Comparison of ENCODE assay signal across 1 cellular context in the genomic region with DNA sequence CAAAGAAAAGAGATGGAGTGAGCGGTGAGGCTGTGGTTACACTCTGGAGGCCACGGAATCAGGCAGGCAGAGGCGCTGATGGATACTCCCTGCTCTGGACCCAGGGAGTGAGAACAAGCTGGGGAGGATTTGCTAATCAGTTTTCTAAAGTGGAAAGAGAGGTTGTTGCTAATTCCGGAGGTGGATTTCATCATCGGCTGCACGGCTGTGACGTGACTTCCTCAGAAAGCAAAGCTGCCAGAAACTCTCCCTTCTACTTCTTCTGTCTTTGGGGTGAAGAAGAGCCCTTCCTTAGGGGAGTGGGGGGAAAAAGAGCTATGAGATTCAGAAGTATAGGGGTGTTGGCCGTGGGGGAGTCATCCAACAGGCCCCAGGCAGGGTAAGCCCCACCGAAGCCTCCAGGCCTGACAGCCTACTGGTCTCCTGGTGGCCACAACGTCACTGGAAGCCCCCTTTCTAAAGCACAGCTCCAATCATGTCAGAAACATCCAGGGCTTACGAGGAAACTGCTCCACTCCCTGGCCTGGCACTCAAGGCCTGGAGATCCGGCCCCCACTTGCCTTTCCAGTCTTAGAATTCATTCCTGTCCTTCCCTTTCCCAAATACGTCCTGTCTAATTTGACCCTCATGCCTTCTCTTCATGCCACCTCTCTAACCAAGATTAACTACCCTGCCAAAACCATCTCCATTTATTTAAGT.
A peak's percentile ranks its signal among the peaks of the same experiment; 100 is the strongest.
TF ChIP-seq lines count a peak whose summit lies in the region.

No MANE protein-coding gene starts in this region.

TF ChIP-seq in K562, 482 proteins besides CTCF, POLR2A, EP300 and RAD21 (continued from another document):
- TF ChIP-seq NRF1 (conservative IDR thresholded peaks at IDR 0.05 in 1 of 2, IDR thresholded peaks at IDR 0.05 in 1 of 2) (peak in 1 of 2 experiments; percentile 33; a peak in 1 of 4 replicates), L3MBTL2 (IDR thresholded peaks at IDR 0.05) (peak; percentile 66), JUND (IDR thresholded peaks at IDR 0.05; ENCODE audit: borderline replicate concordance, low read depth, low read length) (peak; percentile 94), JUND (tag; IDR thresholded peaks at IDR 0.05; ENCODE audit: borderline replicate concordance, low read depth, low read length) (peak; percentile 81; the same call in 2 of the 3 replicates), RCOR1 (IDR thresholded peaks at IDR 0.05; ENCODE audit: borderline replicate concordance in 1 of 2, low read depth in 2 of 2, low read length in 2 of 2) (peak in 1 of 2 experiments; percentile 92; a peak in 3 of 4 replicates), SOX6 (IDR thresholded peaks at IDR 0.05) (peak; percentile 69; the same call in 1 of the 2 replicates), NR4A1 (CRISPR knock-in tag; IDR thresholded peaks at IDR 0.05) (0 out of 2 replicates have a peak, but pooled peaks have one; percentile 43), NR4A1 (tag; IDR thresholded peaks at IDR 0.05) (peak; percentile 61), MAZ (CRISPR knock-in tag; conservative IDR thresholded peaks at IDR 0.05 in 1 of 2, IDR thresholded peaks at IDR 0.05 in 1 of 2) (peak in 1 of 2 experiments; percentile 15; a peak in 1 of 4 replicates), LEF1 (IDR thresholded peaks at IDR 0.05) (0 out of 2 replicates have a peak, but pooled peaks have one; percentile 53), TRIM24 (IDR thresholded peaks at IDR 0.05) (peak; percentile 95 to 96), E2F3 (CRISPR knock-in tag; IDR thresholded peaks at IDR 0.05) (0 out of 2 replicates have a peak, but pooled peaks have one; percentile 7), ZNF134 (CRISPR knock-in tag; conservative IDR thresholded peaks at IDR 0.05) (0 out of 2 replicates have a peak, but pooled peaks have one; percentile 26), DMBX1 (CRISPR knock-in tag; IDR thresholded peaks at IDR 0.05; ENCODE audit: borderline replicate concordance) (peak; percentile 71), BHLHE40 (IDR thresholded peaks at IDR 0.05; ENCODE audit: low read length) (peak; percentile 43; the same call in 1 of the 2 replicates), NCOA2 (IDR thresholded peaks at IDR 0.05; ENCODE audit: partially characterized antibody in 2 of 2) (no peak)
- TF ChIP-seq, protein P1, sequence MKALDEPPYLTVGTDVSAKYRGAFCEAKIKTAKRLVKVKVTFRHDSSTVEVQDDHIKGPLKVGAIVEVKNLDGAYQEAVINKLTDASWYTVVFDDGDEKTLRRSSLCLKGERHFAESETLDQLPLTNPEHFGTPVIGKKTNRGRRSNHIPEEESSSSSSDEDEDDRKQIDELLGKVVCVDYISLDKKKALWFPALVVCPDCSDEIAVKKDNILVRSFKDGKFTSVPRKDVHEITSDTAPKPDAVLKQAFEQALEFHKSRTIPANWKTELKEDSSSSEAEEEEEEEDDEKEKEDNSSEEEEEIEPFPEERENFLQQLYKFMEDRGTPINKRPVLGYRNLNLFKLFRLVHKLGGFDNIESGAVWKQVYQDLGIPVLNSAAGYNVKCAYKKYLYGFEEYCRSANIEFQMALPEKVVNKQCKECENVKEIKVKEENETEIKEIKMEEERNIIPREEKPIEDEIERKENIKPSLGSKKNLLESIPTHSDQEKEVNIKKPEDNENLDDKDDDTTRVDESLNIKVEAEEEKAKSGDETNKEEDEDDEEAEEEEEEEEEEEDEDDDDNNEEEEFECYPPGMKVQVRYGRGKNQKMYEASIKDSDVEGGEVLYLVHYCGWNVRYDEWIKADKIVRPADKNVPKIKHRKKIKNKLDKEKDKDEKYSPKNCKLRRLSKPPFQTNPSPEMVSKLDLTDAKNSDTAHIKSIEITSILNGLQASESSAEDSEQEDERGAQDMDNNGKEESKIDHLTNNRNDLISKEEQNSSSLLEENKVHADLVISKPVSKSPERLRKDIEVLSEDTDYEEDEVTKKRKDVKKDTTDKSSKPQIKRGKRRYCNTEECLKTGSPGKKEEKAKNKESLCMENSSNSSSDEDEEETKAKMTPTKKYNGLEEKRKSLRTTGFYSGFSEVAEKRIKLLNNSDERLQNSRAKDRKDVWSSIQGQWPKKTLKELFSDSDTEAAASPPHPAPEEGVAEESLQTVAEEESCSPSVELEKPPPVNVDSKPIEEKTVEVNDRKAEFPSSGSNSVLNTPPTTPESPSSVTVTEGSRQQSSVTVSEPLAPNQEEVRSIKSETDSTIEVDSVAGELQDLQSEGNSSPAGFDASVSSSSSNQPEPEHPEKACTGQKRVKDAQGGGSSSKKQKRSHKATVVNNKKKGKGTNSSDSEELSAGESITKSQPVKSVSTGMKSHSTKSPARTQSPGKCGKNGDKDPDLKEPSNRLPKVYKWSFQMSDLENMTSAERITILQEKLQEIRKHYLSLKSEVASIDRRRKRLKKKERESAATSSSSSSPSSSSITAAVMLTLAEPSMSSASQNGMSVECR (CRISPR knock-in tag; IDR thresholded peaks at IDR 0.05): peak; percentile 56; the same call in 1 of the 2 replicates
- TF ChIP-seq, protein P2, sequence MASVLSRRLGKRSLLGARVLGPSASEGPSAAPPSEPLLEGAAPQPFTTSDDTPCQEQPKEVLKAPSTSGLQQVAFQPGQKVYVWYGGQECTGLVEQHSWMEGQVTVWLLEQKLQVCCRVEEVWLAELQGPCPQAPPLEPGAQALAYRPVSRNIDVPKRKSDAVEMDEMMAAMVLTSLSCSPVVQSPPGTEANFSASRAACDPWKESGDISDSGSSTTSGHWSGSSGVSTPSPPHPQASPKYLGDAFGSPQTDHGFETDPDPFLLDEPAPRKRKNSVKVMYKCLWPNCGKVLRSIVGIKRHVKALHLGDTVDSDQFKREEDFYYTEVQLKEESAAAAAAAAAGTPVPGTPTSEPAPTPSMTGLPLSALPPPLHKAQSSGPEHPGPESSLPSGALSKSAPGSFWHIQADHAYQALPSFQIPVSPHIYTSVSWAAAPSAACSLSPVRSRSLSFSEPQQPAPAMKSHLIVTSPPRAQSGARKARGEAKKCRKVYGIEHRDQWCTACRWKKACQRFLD (CRISPR knock-in tag; IDR thresholded peaks at IDR 0.05): peak; percentile 77
- TF ChIP-seq, protein P3, sequence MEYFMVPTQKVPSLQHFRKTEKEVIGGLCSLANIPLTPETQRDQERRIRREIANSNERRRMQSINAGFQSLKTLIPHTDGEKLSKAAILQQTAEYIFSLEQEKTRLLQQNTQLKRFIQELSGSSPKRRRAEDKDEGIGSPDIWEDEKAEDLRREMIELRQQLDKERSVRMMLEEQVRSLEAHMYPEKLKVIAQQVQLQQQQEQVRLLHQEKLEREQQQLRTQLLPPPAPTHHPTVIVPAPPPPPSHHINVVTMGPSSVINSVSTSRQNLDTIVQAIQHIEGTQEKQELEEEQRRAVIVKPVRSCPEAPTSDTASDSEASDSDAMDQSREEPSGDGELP (CRISPR knock-in tag; IDR thresholded peaks at IDR 0.05; ENCODE audit: borderline replicate concordance): no peak
